Comparison of ENCODE assay signal across 19 cellular contexts in the genomic region with DNA sequence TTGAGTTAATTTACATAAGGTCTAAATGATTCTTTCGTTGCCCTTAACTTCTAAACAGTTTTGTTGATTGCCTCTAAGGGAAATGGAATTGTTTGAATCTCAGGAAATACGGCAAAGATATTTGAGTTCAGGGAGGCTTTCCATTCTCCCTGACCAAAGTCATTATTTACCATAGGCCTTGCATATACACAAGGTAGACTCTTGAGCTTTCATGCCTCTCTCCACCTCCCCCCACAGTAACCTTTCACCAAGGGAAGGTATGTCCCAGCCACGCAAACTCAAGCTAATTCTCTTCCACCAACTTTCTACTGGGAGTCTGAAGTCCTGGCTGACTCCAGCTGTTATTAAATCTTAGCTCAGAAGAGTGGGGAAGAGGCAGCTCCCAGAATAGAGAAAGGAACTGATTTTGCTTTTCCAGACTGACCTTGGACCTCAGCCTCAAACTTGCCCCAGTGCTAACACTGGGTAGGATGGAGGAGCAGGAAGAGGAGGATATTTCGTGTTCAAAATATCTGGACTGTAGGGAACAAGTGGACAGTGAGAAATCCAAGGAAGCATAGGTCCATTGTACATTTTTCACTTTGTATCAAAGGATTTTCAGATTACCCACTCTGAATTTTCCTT. TPM values are rescaled to one million over a fixed set of nuclear protein-coding genes. Genes with fewer than 3 reads are reported as not detected.
DNase-seq lines count a peak whose midpoint lies in the region; ATAC-seq and TF ChIP-seq lines count a peak whose summit lies in the region.
"Had no signal": no experiment of that assay in that cellular context is flagged by ENCODE, and none has a peak within 500 bp of the region (broad histone marks: within the 10 kb centered on the region; RNA-seq: fewer than 3 reads in every experiment).

No MANE protein-coding gene starts in this region.

- H3K9me3 Mint-ChIP-seq in nephron progenitor cell (no peaks in the 10 kb centered on the region), type B pancreatic cell (no peaks in the 10 kb centered on the region), endothelial cell (ENCODE audit: unreplicated experiment) (no peaks in the 10 kb centered on the region)
- H3K9me3 Mint-ChIP-seq: CD8-positive, alpha-beta T cell had no signal

- H3K4me3 Mint-ChIP-seq in nephron progenitor cell (peak overlapping the region; percentile 64), type B pancreatic cell (peak overlapping the region; percentile 73), endothelial cell (ENCODE audit: unreplicated experiment) (no peak overlapping the region)
- H3K4me3 Mint-ChIP-seq: CD14-positive monocyte; CD8-positive, alpha-beta T cell; IgD-negative memory B cell had no signal

- H3K36me3 Mint-ChIP-seq in nephron progenitor cell (ENCODE audit: low read depth), result no peaks in the 10 kb centered on the region
- no peaks in the 10 kb centered on the region for H3K36me3 Mint-ChIP-seq in type B pancreatic cell
- no peaks in the 10 kb centered on the region for H3K36me3 Mint-ChIP-seq in endothelial cell (ENCODE audit: low read depth, unreplicated experiment)
- H3K36me3 Mint-ChIP-seq: CD14-positive monocyte; CD8-positive, alpha-beta T cell; IgD-negative memory B cell had no signal

- peak overlapping the region; percentile 82 for H3K4me2 ChIP-seq in hepatocyte

- H2AFZ ChIP-seq in hepatocyte, result no peak overlapping the region
- H2AFZ ChIP-seq: GM23248 had no signal

- no peak for TF ChIP-seq CTCF in hepatocyte (IDR thresholded peaks at IDR 0.05; ENCODE audit: poor library complexity)
- no peak for TF ChIP-seq CTCF in nephron progenitor cell (IDR thresholded peaks at IDR 0.05)
- TF ChIP-seq CTCF in type B pancreatic cell (conservative IDR thresholded peaks at IDR 0.05), result no peak
- TF ChIP-seq CTCF in endothelial cell (IDR thresholded peaks at IDR 0.05; ENCODE audit: unreplicated experiment), result no peak

- H3K27me3 Mint-ChIP-seq in nephron progenitor cell (ENCODE audit: low read depth, poor library complexity) (no peaks in the 10 kb centered on the region), type B pancreatic cell (peaks cover 5% of the 10 kb centered on the region), endothelial cell (ENCODE audit: unreplicated experiment) (no peaks in the 10 kb centered on the region)

- no peaks in the 10 kb centered on the region for H3K4me1 ChIP-seq in hepatocyte (ENCODE audit: insufficient read depth)

- ATAC-seq in GM19035 (IDR thresholded peaks at IDR 0.05; ENCODE audit: unreplicated experiment), result no peak
- ATAC-seq: CD8-positive, alpha-beta T cell had no signal

- H3K4me1 Mint-ChIP-seq in nephron progenitor cell (peaks cover 46% of the 10 kb centered on the region), type B pancreatic cell (ENCODE audit: unreplicated experiment) (peaks cover 11% of the 10 kb centered on the region), endothelial cell (ENCODE audit: unreplicated experiment) (peaks cover 3% of the 10 kb centered on the region)
- H3K4me1 Mint-ChIP-seq: CD14-positive monocyte, IgD-negative memory B cell had no signal

- WGBS in hepatocyte (ENCODE audit: low lambda C conversion rate, missing lambda C conversion rate), result 55% methylated on average over 4 of the region's 4 CpGs

- H3K79me2 ChIP-seq in hepatocyte, result no peaks in the 10 kb centered on the region

- H3K9me3 ChIP-seq in hepatocyte (ENCODE audit: low read depth), result no peaks in the 10 kb centered on the region
- H3K9me3 ChIP-seq: HAP-1 had no signal

- no peaks in the 10 kb centered on the region for H4K20me1 ChIP-seq in hepatocyte (ENCODE audit: insufficient read depth, poor library complexity, severe bottlenecking)

- no peak overlapping the region for H3K27ac Mint-ChIP-seq in nephron progenitor cell
- no peak overlapping the region for H3K27ac Mint-ChIP-seq in type B pancreatic cell
- no peak overlapping the region for H3K27ac Mint-ChIP-seq in endothelial cell (ENCODE audit: unreplicated experiment)
- H3K27ac Mint-ChIP-seq: CD14-positive monocyte; CD8-positive, alpha-beta T cell; IgD-negative memory B cell had no signal

- no peaks in the 10 kb centered on the region for H3K9me2 ChIP-seq in hepatocyte (replicated peaks; ENCODE audit: insufficient read depth)

- H3K36me3 ChIP-seq in hepatocyte (replicated peaks; ENCODE audit: insufficient read depth, low read depth), result no peaks in the 10 kb centered on the region
- H3K36me3 ChIP-seq: HAP-1 had no signal

- H3K27me3 ChIP-seq in hepatocyte, result no peaks in the 10 kb centered on the region

- H3K27ac ChIP-seq in hepatocyte, result peak overlapping the region; percentile 0
- H3K27ac ChIP-seq: GM23248 had no signal

- DNase-seq in HuH-7 (ENCODE audit: low spot score) (peak; percentile 25), hepatocyte (ENCODE audit: low spot score) (peak; percentile 11), nephron progenitor cell (no peak), type B pancreatic cell (ENCODE audit: extremely low spot score, unreplicated experiment) (no peak), NCI-H69 (lab: John Stamatoyannopoulos, UW) (no peak), endothelial cell (ENCODE audit: low spot score) (no peak)
- DNase-seq: CD8-positive, alpha-beta T cell; COR-L47; DMS153; DMS79 treated with DMSO at 0.1 percent for 48 hours; EL; GM23248; KG1 had no signal

- no peak overlapping the region for H3K4me3 ChIP-seq in hepatocyte
- H3K4me3 ChIP-seq: GM23248 had no signal

RNA-seq across cellular contexts. Expression of a gene that starts 1.4 kb away (rescaled TPM):
- total RNA-seq in hepatocyte (15.1 and 16.7 TPM in 2 replicates), type B pancreatic cell (ENCODE audit: low replicate concordance) (15.7 and 19.2 TPM in 2 replicates), endothelial cell (ENCODE audit: unreplicated experiment) (1.1 TPM)
- 7.1 and 13.1 TPM in 2 replicates for polyA plus RNA-seq in hepatocyte
- total RNA-seq: A673; CD8-positive, alpha-beta T cell; GM23248 had no signal
- polyA plus RNA-seq: BJ, CD14-positive monocyte, GM23248, IgD-negative memory B cell had no signal

Comparison
In these comparisons a context has a peak if more than half of its experiments do, and no peak if none do; other contexts are left out.
1. DNase-seq: peak in HuH-7 (single experiment) and hepatocyte (single experiment); none in nephron progenitor cell (single experiment), type B pancreatic cell (single experiment), NCI-H69 (single experiment) and endothelial cell (single experiment).